Comparison of ENCODE assay signal across 8 cellular contexts in the genomic region with DNA sequence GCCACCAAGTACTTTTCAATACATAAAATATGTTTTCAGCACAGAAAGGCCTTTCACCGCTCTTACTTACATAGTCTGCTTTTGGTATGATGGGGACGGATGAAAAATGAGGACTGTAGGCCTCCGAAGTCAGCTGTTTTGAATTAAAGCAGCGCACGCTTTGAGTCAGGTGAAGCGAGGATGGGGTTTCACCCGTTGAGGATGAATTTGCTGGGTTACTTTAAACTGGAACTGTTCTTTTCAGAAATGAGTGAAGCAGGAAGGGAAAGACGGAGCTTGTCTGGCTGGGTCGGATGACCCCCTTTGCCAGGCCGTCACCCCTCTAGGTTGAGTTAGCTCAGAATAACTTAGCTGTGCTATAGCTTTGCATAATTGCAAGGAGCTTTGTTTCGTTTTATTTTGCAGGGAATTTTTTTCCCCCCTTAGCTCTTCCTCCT. TPM values are rescaled to one million over a fixed set of nuclear protein-coding genes. Genes with fewer than 3 reads are reported as not detected.
DNase-seq lines count a peak whose midpoint lies in the region; ATAC-seq and TF ChIP-seq lines count a peak whose summit lies in the region.

No MANE protein-coding gene starts in this region.

- peak overlapping the region; percentile 92 for H3K27ac ChIP-seq in muscle layer of duodenum (ENCODE audit: low read length)

- H3K27me3 Mint-ChIP-seq in T-helper 17 cell, result no peaks in the 10 kb centered on the region

- H3K36me3 Mint-ChIP-seq in T-helper 17 cell (ENCODE audit: low read depth), result no peaks in the 10 kb centered on the region

- peaks cover 0 to 32% of the 10 kb centered on the region in 2 donors for H3K4me1 ChIP-seq in muscle layer of duodenum (ENCODE audit: control insufficient read depth in 1 of 2, insufficient read depth in 2 of 2, low read length in 2 of 2)

- CTCF ChIA-PET in HEK293T (lab: Yijun Ruan, JAX), result interaction anchor here (0.8 to 1.6 kb wide), 5 partner anchors 12 to 43 kb away, joined by 3 read pairs; no protein-coding TSS in a partner anchor

- no peak for TF ChIP-seq POLR2A in lower leg skin (IDR thresholded peaks at IDR 0.05)

- ATAC-seq in GM21825 (IDR thresholded peaks at IDR 0.05; ENCODE audit: unreplicated experiment) (peak; percentile 28), T-helper 17 cell (peak; percentile 33)

- peaks cover 35% of the 10 kb centered on the region for H3K4me1 Mint-ChIP-seq in T-helper 17 cell

- intact Hi-C loops in lower leg skin (cut with DNase I; ENCODE audit: low total_unique reads), result no loop called here

- TF ChIP-seq CTCF in GM12875 (IDR thresholded peaks at IDR 0.05; ENCODE audit: borderline replicate concordance, insufficient read depth, low read depth, low read length) (no peak), lower leg skin (IDR thresholded peaks at IDR 0.05) (no peak)

- no peaks in the 10 kb centered on the region for H3K9me3 ChIP-seq in T-helper 17 cell (ENCODE audit: control insufficient read depth, low read length, poor library complexity, severe bottlenecking)
- no peaks in the 10 kb centered on the region for H3K9me3 ChIP-seq in muscle layer of duodenum (ENCODE audit: control insufficient read depth in 1 of 2, low read length in 2 of 2)

- peak overlapping the region; percentile 27 for H3K4me3 ChIP-seq in GM12875 (ENCODE audit: low read depth, low read length)
- peak overlapping the region; percentile 39 to 65 for H3K4me3 ChIP-seq in muscle layer of duodenum (ENCODE audit: low read depth in 1 of 2, low read length in 2 of 2)
- H3K4me3 ChIP-seq in lower leg skin (ENCODE audit: low read depth, poor library complexity, severe bottlenecking), result no peak overlapping the region

- H3K4me3 Mint-ChIP-seq in T-helper 17 cell, result peak overlapping the region; percentile 100

- DNase-seq in T-helper 17 cell, result no peak
- no peak for DNase-seq in NCI-H1694 (lab: John Stamatoyannopoulos, UW)
- DNase-seq in HEK293T (ENCODE audit: extremely low spot score), result no peak
- DNase-seq in putamen (ENCODE audit: low spot score), result no peak
- no peak for DNase-seq in lower leg skin (ENCODE audit: low spot score in 2 of 2)

- WGBS in lower leg skin, 2 donors, result 79 to 82% methylated on average over 11 of the region's 11 CpGs

- POLR2A ChIA-PET in HEK293T (lab: Yijun Ruan, JAX), result no interaction called here

- H3K27ac Mint-ChIP-seq in T-helper 17 cell, result peak overlapping the region; percentile 97

- H3K36me3 ChIP-seq in muscle layer of duodenum (ENCODE audit: control insufficient read depth in 1 of 2, insufficient read depth in 2 of 2, low read length in 2 of 2), result no peaks in the 10 kb centered on the region

- H3K27me3 ChIP-seq in muscle layer of duodenum (ENCODE audit: low read depth, low read length), result no peaks in the 10 kb centered on the region

TF ChIP-seq in HEK293T, 16 proteins besides CTCF, POLR2A, EP300 and RAD21:
- no peak for TF ChIP-seq BHLHE40 (IDR thresholded peaks at IDR 0.05; ENCODE audit: borderline replicate concordance)
- no peak for TF ChIP-seq HDGF (IDR thresholded peaks at IDR 0.05; ENCODE audit: borderline replicate concordance)
- TF ChIP-seq, protein P1, sequence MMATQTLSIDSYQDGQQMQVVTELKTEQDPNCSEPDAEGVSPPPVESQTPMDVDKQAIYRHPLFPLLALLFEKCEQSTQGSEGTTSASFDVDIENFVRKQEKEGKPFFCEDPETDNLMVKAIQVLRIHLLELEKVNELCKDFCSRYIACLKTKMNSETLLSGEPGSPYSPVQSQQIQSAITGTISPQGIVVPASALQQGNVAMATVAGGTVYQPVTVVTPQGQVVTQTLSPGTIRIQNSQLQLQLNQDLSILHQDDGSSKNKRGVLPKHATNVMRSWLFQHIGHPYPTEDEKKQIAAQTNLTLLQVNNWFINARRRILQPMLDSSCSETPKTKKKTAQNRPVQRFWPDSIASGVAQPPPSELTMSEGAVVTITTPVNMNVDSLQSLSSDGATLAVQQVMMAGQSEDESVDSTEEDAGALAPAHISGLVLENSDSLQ (IDR thresholded peaks at IDR 0.05), result no peak
- TF ChIP-seq FOXM1 (IDR thresholded peaks at IDR 0.05; ENCODE audit: borderline replicate concordance), result no peak
- no peak for TF ChIP-seq FOXA1 (IDR thresholded peaks at IDR 0.05)
TF ChIP-seq in HEK293T: peak in this region for 0.

RNA-seq across cellular contexts. Expression of a gene that starts 40.0 kb away (rescaled TPM):
- total RNA-seq in T-helper 17 cell, result 10 to 100 TPM; 35.6 to 52.8 TPM
- 10 to 100 TPM; 40.8 to 62.1 (median 43.8) TPM for total RNA-seq in lower leg skin
